Comparison of ENCODE assay signal across 1 cellular context in the genomic region with DNA sequence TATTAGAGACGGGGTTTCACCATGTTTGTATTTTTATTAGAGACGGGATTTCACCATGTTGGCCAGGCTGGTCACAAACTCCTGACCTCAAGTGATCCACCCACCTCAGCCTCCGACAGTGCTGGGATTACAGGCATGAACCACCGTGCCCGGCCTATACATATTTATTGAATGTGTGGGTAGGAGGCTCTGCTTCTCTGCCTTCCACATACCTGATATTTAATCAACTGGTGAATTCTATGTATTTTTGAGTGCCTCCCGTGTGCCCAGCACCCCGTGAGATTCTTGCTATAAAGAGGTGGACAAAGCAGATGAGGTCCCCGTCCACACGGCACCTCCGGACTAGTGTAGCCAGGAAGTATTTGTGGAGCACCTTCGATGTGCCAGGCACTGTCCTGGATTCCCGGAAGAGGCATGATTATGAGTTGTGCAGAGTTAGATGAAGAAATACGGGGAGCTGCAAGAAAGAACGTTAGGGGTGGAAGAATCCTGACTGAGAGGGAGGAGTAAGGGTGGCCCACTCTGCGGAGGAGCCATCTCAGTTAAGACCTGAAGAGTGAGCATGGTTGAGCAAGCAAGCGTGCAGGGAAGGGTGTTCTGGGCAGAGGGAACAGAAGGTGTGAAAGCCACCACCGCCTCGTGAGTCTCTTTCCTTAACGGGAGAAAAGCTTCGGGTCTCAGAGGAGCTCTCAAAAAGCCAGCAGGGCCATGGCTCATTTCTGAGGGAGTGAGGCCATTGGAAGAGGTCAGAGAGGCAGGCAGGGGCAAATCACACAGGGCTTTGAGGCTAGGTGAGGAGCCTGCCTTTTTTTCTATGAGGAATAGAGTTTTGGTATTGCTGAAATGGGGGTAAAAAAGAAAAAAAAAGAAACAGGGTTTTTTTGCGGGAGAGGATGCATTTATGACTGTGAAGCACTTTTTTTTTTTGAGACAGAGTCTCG.
TF ChIP-seq lines count a peak whose summit lies in the region.

No MANE protein-coding gene starts in this region.

TF ChIP-seq in H1, 55 proteins besides CTCF, POLR2A, EP300 and RAD21:
- TF ChIP-seq E2F6 (IDR thresholded peaks at IDR 0.05) = no peak
- TF ChIP-seq SP1 (IDR thresholded peaks at IDR 0.05; ENCODE audit: low read depth, low read length) = no peak
- TF ChIP-seq ZNF274 (IDR thresholded peaks at IDR 0.05; ENCODE audit: borderline replicate concordance, extremely low read depth, low read length) = no peak
- TF ChIP-seq KDM1A (IDR thresholded peaks at IDR 0.05; ENCODE audit: borderline replicate concordance, low read length) = no peak
- no peak for TF ChIP-seq CHD1 (IDR thresholded peaks at IDR 0.05; ENCODE audit: low read depth, low read length)
- no peak for TF ChIP-seq GABPA (IDR thresholded peaks at IDR 0.05; ENCODE audit: borderline replicate concordance, insufficient read depth, low read length)
